In the genomic region with DNA sequence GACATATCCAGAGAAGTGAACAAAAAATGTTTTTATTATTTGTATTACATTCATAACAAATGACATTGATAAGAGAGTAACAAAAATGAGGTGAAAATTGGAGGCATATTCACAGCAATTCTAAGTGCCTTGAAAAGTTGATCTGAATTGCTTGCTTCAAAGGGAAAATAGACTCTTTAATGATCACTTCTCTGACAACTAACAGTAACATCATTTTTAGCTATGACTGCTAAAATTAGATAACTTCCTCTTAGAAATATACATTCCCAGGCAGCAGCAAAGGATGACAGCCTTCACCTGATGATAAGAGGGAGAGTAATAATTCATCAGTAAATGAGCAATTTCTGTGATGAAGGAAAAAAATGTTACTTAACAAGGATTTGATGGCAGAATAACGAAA, we compare ENCODE assay signal across 31 cellular contexts.
"Had no signal": no experiment of that assay in that cellular context is flagged by ENCODE, and none has a peak within 500 bp of the region (broad histone marks: within the 10 kb centered on the region; RNA-seq: fewer than 3 reads in every experiment).

No MANE protein-coding gene starts in this region.

- H3K9me3 ChIP-seq: esophagus squamous epithelium, heart right ventricle, left lung, mucosa of descending colon, ovary, right lobe of liver, suprapubic skin, transverse colon, upper lobe of right lung, uterus had no signal

- H3K36me3 ChIP-seq: esophagus squamous epithelium, heart right ventricle, left lung, ovary, right lobe of liver, suprapubic skin, transverse colon, upper lobe of right lung, uterus had no signal

- H3K4me3 Mint-ChIP-seq: effector memory CD8-positive, alpha-beta T cell; mesothelial cell of epicardium; naive B cell; natural killer cell treated with Interleukin-12 subunit alpha and Interleukin-12 subunit beta and Interleukin-15 and Interleukin-18, amount 100 ng/mL, for 72 hours; stimulated activated naive CD8-positive, alpha-beta T cell treated with anti-CD3 and anti-CD28 coated beads, Interleukin-15, amount 100 ng/mL, for 72 hours had no signal

- H3K4me1 Mint-ChIP-seq: naive B cell; stimulated activated naive CD8-positive, alpha-beta T cell treated with anti-CD3 and anti-CD28 coated beads, Interleukin-15, amount 100 ng/mL, for 72 hours had no signal

- DNase-seq: dermis blood vessel endothelial cell; effector memory CD8-positive, alpha-beta T cell; erythroblast; esophagus squamous epithelium; foreskin melanocyte; glutamatergic neuron; heart right ventricle; hippocampal formation; left cardiac atrium; left lung; mesenchymal stem cell; mucosa of descending colon; naive B cell; occipital lobe; ovary; posterior cingulate gyrus; right lobe of liver; small intestine; stimulated activated CD4-positive, alpha-beta T cell treated with anti-CD3 and anti-CD28 coated beads, Interleukin-12 subunit alpha, Interleukin-12 subunit beta, amount 100 ng/mL, for 4 hours; stimulated activated CD4-positive, alpha-beta T cell treated with anti-CD3 and anti-CD28 coated beads, Interleukin-1b, Interleukin-23, amount 100 ng/mL, for 48 hours; stimulated activated CD4-positive, alpha-beta T cell treated with anti-CD3 and anti-CD28 coated beads, Interleukin-4, amount 100 ng/mL, for 1 hour; stimulated activated CD8-positive, alpha-beta memory T cell treated with anti-CD3 and anti-CD28 coated beads, Interleukin-4, amount 100 ng/mL, for 48 hours; stimulated activated naive CD4-positive, alpha-beta T cell; stimulated activated naive CD8-positive, alpha-beta T cell treated with anti-CD3 and anti-CD28 coated beads, Interleukin-15, amount 100 ng/mL, for 72 hours; transverse colon; upper lobe of right lung; uterus had no signal

- H3K27ac ChIP-seq: coronary artery, esophagus squamous epithelium, heart right ventricle, left lung, ovary, right lobe of liver, suprapubic skin, transverse colon, upper lobe of right lung, uterus had no signal

- H3K4me1 ChIP-seq: esophagus squamous epithelium, heart right ventricle, left lung, right lobe of liver, suprapubic skin, transverse colon, upper lobe of right lung, uterus had no signal

- H3K27ac Mint-ChIP-seq: effector memory CD8-positive, alpha-beta T cell; mesothelial cell of epicardium; naive B cell; natural killer cell treated with Interleukin-12 subunit alpha and Interleukin-12 subunit beta and Interleukin-15 and Interleukin-18, amount 100 ng/mL, for 72 hours; stimulated activated naive CD8-positive, alpha-beta T cell treated with anti-CD3 and anti-CD28 coated beads, Interleukin-15, amount 100 ng/mL, for 72 hours had no signal

- H3K36me3 Mint-ChIP-seq: mesothelial cell of epicardium; naive B cell; natural killer cell treated with Interleukin-12 subunit alpha and Interleukin-12 subunit beta and Interleukin-15 and Interleukin-18, amount 100 ng/mL, for 72 hours had no signal

- H3K27me3 Mint-ChIP-seq: effector memory CD8-positive, alpha-beta T cell; naive B cell; natural killer cell treated with Interleukin-12 subunit alpha and Interleukin-12 subunit beta and Interleukin-15 and Interleukin-18, amount 100 ng/mL, for 72 hours; stimulated activated naive CD8-positive, alpha-beta T cell treated with anti-CD3 and anti-CD28 coated beads, Interleukin-15, amount 100 ng/mL, for 72 hours had no signal

- H3K27me3 ChIP-seq: esophagus squamous epithelium, heart right ventricle, left lung, ovary, right lobe of liver, suprapubic skin, transverse colon, upper lobe of right lung, uterus had no signal

- ATAC-seq: effector memory CD8-positive, alpha-beta T cell; heart right ventricle; left cardiac atrium; left lung; mucosa of descending colon; natural killer cell treated with Interleukin-12 subunit alpha and Interleukin-12 subunit beta and Interleukin-15 and Interleukin-18, amount 100 ng/mL, for 72 hours; right lobe of liver; stimulated activated naive CD8-positive, alpha-beta T cell treated with anti-CD3 and anti-CD28 coated beads, Interleukin-15, amount 100 ng/mL, for 72 hours; upper lobe of right lung had no signal

- H3K4me3 ChIP-seq: coronary artery, esophagus squamous epithelium, heart right ventricle, left lung, mucosa of descending colon, ovary, right lobe of liver, suprapubic skin, transverse colon, upper lobe of right lung, uterus had no signal
